9 cellular contexts compared by ENCODE assay signal in the genomic region with DNA sequence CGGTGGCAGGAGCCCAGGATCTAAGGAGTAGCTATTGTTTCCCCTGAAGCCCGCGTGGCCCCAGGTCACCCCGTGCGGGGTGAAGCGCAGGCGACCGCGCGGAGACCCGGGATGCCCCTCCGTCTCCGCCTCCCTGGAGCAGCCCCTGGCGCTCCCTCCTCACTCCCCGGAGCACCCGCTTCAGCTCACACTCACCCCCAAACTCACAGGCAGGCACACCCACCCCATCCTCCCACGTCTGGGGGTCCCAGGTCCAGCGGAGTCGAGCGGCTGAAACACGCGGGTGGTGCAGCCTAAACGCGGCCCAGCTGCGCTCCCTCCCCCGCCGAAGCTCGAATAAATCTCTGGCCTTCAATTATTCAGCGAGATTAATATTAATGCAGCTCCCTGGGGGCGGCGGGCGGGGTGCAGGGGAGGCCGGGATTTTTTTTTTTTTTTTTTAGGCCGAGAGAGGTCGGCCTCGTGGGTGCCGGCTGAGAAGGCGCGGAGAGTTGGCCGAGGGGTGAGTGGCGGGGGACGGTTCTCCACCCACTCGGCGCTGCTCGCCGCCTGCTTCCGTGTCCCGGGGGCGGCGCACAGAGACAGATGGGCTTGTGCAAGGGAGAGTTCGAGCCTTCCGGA. TPM values are rescaled to one million over a fixed set of nuclear protein-coding genes. Genes with fewer than 3 reads are reported as not detected.
A peak's percentile ranks its signal among the peaks of the same experiment; 100 is the strongest.
DNase-seq lines count a peak whose midpoint lies in the region; TF ChIP-seq lines count a peak whose summit lies in the region.
"Had no signal": no experiment of that assay in that cellular context is flagged by ENCODE, and none has a peak within 500 bp of the region (broad histone marks: within the 10 kb centered on the region; RNA-seq: fewer than 3 reads in every experiment).

No MANE protein-coding gene starts in this region.

- peaks cover 96% of the 10 kb centered on the region for H3K27me3 Mint-ChIP-seq in type B pancreatic cell

- CTCF ChIA-PET in RWPE1 (lab: Yijun Ruan, JAX) = interaction anchor here (0.5 to 0.8 kb wide), 5 partner anchors 9 to 1245 kb away, joined by 3 to 4 read pairs (median 4); no protein-coding TSS in a partner anchor

- peak overlapping the region; percentile 85 for H3K4me3 Mint-ChIP-seq in type B pancreatic cell

- no peaks in the 10 kb centered on the region for H3K9me3 Mint-ChIP-seq in type B pancreatic cell

- H3K36me3 Mint-ChIP-seq in type B pancreatic cell = no peaks in the 10 kb centered on the region

- peak overlapping the region; percentile 27 for H3K4me3 ChIP-seq in astrocyte of the spinal cord (ENCODE audit: low read depth, low read length)

- TF ChIP-seq CTCF in astrocyte of the spinal cord (IDR thresholded peaks at IDR 0.05; ENCODE audit: low read depth, low read length) (no peak), type B pancreatic cell (conservative IDR thresholded peaks at IDR 0.05) (no peak), RWPE1 (conservative IDR thresholded peaks at IDR 0.05; ENCODE audit: low read depth) (no peak)

- POLR2A ChIA-PET in RWPE1 (lab: Yijun Ruan, JAX; ENCODE audit: low non-redundant PET) = no interaction called here

- H3K27ac ChIP-seq in layer of hippocampus (ENCODE audit: low read depth, low read length) (peak overlapping the region; percentile 57), RWPE1 (no peak overlapping the region)

- H3K27me3 ChIP-seq in layer of hippocampus (ENCODE audit: control insufficient read depth, insufficient read depth, low read length) = peaks cover 4% of the 10 kb centered on the region

- in situ Hi-C loops in astrocyte of the spinal cord (cut with HindIII; ENCODE audit: low sequenced_read_pairs) = no loop called here

- H3K4me1 Mint-ChIP-seq in type B pancreatic cell (ENCODE audit: unreplicated experiment) = peaks cover 5% of the 10 kb centered on the region

- H3K27ac Mint-ChIP-seq in type B pancreatic cell = no peak overlapping the region

- peak; percentile 58 for DNase-seq in activated CD8-positive, alpha-beta memory T cell treated with anti-CD3 and anti-CD28 coated beads for 24 hours
- no peak for DNase-seq in activated CD8-positive, alpha-beta memory T cell treated with anti-CD3 and anti-CD28 coated beads, Interleukin-2, amount 50 U/mL, for 4 hours
- no peak for DNase-seq in astrocyte of the spinal cord (ENCODE audit: low read depth, low spot score)
- no peak for DNase-seq in type B pancreatic cell (ENCODE audit: extremely low spot score, unreplicated experiment)
- no peak for DNase-seq in RWPE1 (ENCODE audit: low spot score)
- DNase-seq in AML-193 (lab: John Stamatoyannopoulos, UW) = no peak
- DNase-seq in NCI-H1048 (lab: John Stamatoyannopoulos, UW) = no peak

RNA-seq across cellular contexts. Expression of a gene that starts 0.5 kb away (rescaled TPM):
- total RNA-seq in type B pancreatic cell (ENCODE audit: low replicate concordance) = 1.9 and 7.4 TPM in 2 replicates
- total RNA-seq: NCI-H460 had no signal
